28 cellular contexts compared by ENCODE assay signal in the genomic region with DNA sequence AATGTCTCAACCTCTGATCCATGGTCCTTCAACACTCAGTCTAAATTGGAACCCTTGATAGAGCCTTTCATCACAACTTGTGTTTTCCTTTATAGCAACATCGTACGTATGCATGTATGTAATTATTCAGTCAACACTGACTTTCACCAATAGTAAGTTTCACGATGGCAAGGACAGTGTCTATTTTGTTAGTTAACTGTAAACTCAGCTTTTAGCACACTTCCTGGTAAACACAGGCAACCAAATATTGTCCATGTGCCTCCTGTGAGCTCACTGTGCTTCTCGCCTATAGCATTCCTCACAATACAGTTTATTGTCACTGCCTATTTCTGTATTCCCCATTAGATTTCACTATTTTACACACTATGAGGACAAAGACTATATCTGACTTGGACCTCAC.
"Had no signal": no experiment of that assay in that cellular context is flagged by ENCODE, and none has a peak within 500 bp of the region (broad histone marks: within the 10 kb centered on the region; RNA-seq: fewer than 3 reads in every experiment).

No MANE protein-coding gene starts in this region.

- H3K79me2 ChIP-seq: parathyroid adenoma had no signal

- H3K4me3 ChIP-seq: neural progenitor cell, ovary, psoas muscle, skin epidermis, smooth muscle cell, spleen, suprapubic skin, testis, tibial artery, transverse colon, upper lobe of right lung, vagina had no signal

- H3K27me3 ChIP-seq: neural progenitor cell, ovary, spleen, suprapubic skin, testis, tibial artery, transverse colon, upper lobe of right lung, vagina had no signal

- H3K4me2 ChIP-seq: neural progenitor cell, smooth muscle cell had no signal

- H2AFZ ChIP-seq: neural progenitor cell, parathyroid adenoma had no signal

- DNase-seq: natural killer cell; occipital lobe; ovary; posterior cingulate gyrus; psoas muscle; right cardiac atrium; spleen; stimulated activated CD4-positive, alpha-beta T cell treated with anti-CD3 and anti-CD28 coated beads, Interleukin-12 subunit alpha, Interleukin-12 subunit beta, amount 100 ng/mL, for 4 hours; stimulated activated CD4-positive, alpha-beta T cell treated with anti-CD3 and anti-CD28 coated beads, Interleukin-1b, Interleukin-23, amount 100 ng/mL, for 48 hours; stimulated activated CD4-positive, alpha-beta T cell treated with anti-CD3 and anti-CD28 coated beads, Interleukin-4, amount 100 ng/mL, for 1 hour; stimulated activated CD4-positive, alpha-beta T cell treated with anti-CD3 and anti-CD28 coated beads, Interleukin-4, amount 100 ng/mL, for 4 hours; stimulated activated CD8-positive, alpha-beta memory T cell treated with anti-CD3 and anti-CD28 coated beads, Interleukin-4, amount 100 ng/mL, for 48 hours; stimulated activated naive CD4-positive, alpha-beta T cell; stimulated activated naive CD8-positive, alpha-beta T cell treated with anti-CD3 and anti-CD28 coated beads, Interleukin-15, amount 100 ng/mL, for 72 hours; stimulated activated naive CD8-positive, alpha-beta T cell treated with anti-CD3 and anti-CD28 coated beads, Interleukin-15, Interleukin-2, amounts not matched to agents 100 U/mL and 50 U/mL, for 24 hours; substantia nigra; testis; tibial artery; transverse colon; upper lobe of right lung had no signal

- H3K4me1 ChIP-seq: psoas muscle, spleen, suprapubic skin, testis, transverse colon, upper lobe of right lung, vagina had no signal

- H3K36me3 ChIP-seq: neural progenitor cell, ovary, spleen, suprapubic skin, tibial artery, transverse colon, upper lobe of right lung, vagina had no signal

- H3K9ac ChIP-seq: neural progenitor cell, parathyroid adenoma had no signal

- H3K9me3 ChIP-seq: ovary, psoas muscle, spleen, suprapubic skin, testis, tibial artery, transverse colon, upper lobe of right lung, vagina had no signal

- H3K27ac ChIP-seq: neural progenitor cell, ovary, parathyroid adenoma, psoas muscle, skin epidermis, spleen, suprapubic skin, testis, transverse colon, upper lobe of right lung, vagina had no signal

- ATAC-seq: natural killer cell; psoas muscle; right cardiac atrium; sciatic nerve; stimulated activated memory B cell treated with anti-CD40 and anti-IgM and Interleukin-4, amounts not matched to agents 10 μg/mL and 1 μg/mL and 100 μg/mL, for 72 hours; stimulated activated naive CD8-positive, alpha-beta T cell treated with anti-CD3 and anti-CD28 coated beads, Interleukin-15, amount 100 ng/mL, for 72 hours; stimulated activated naive CD8-positive, alpha-beta T cell treated with anti-CD3 and anti-CD28 coated beads, Interleukin-15, Interleukin-2, amounts not matched to agents 100 U/mL and 50 U/mL, for 24 hours; upper lobe of right lung had no signal
